20 cellular contexts compared by ENCODE assay signal in genomic region chr6:165468836-165469235, GRCh38.
"Had no signal": no experiment of that assay in that cellular context is flagged by ENCODE, and none has a peak within 500 bp of the region (broad histone marks: within the 10 kb centered on the region; RNA-seq: fewer than 3 reads in every experiment).

No MANE protein-coding gene starts in this region.

- DNase-seq: activated B cell treated with CpG ODN at 0.5 μM for 24 hours; activated CD4-positive, alpha-beta T cell treated with anti-CD3 and anti-CD28 coated beads for 1 hour; activated CD4-positive, alpha-beta T cell treated with anti-CD3 and anti-CD28 coated beads, Interleukin-2, amount 10 ng/mL, durations not matched to agents 24 days and 14 days; activated CD4-positive, alpha-beta T cell treated with anti-CD3 and anti-CD28 coated beads, Interleukin-2, amount 50 U/mL, for 48 hours; activated CD8-positive, alpha-beta memory T cell treated with anti-CD3 and anti-CD28 coated beads, Interleukin-2, amount 10 ng/mL, durations not matched to agents 7 days and 5 days; activated effector memory CD4-positive, alpha-beta T cell treated with Interleukin-2 at 50 U/mL for 16 hours; activated naive CD4-positive, alpha-beta T cell treated with Interleukin-2 at 50 U/mL for 16 hours; activated naive CD8-positive, alpha-beta T cell treated with anti-CD3 and anti-CD28 coated beads, Interleukin-2, amount 50 U/mL, for 24 hours; activated T-cell treated with anti-CD3 and anti-CD28 coated beads, Interleukin-2, amount 50 U/mL, for 24 hours; amygdala; caudate nucleus; MM.1S; NCI-H1105; NCI-H1436; NCI-H1694 treated with DMSO at 0.1 percent for 48 hours; NCI-H2029 treated with DMSO at 0.1 percent for 48 hours; NCI-H446; NCI-H524; SHP77 treated with DMSO at 0.1 percent for 48 hours had no signal

- ATAC-seq: activated CD8-positive, alpha-beta memory T cell treated with anti-CD3 and anti-CD28 coated beads, Interleukin-2, amount 10 ng/mL, durations not matched to agents 7 days and 5 days; activated naive CD4-positive, alpha-beta T cell treated with anti-CD3 and anti-CD28 coated beads, Interleukin-2, amount 50 U/mL, for 72 hours; activated naive CD8-positive, alpha-beta T cell treated with anti-CD3 and anti-CD28 coated beads, Interleukin-2, amount 50 U/mL, for 24 hours had no signal
